In genomic region chr18:57585846-57586242, GRCh38 we compare ENCODE assay signal across 8 cellular contexts. TPM values are rescaled to one million over a fixed set of nuclear protein-coding genes. Genes with fewer than 3 reads are reported as not detected.
DNase-seq lines count a peak whose midpoint lies in the region; ATAC-seq and TF ChIP-seq lines count a peak whose summit lies in the region.

No MANE protein-coding gene starts in this region.

- H3K27me3 ChIP-seq in AG04450 (ENCODE audit: control insufficient read depth, insufficient read depth, low read length): no peaks in the 10 kb centered on the region
- no peaks in the 10 kb centered on the region for H3K27me3 ChIP-seq in SJCRH30

- H3K4me3 Mint-ChIP-seq in osteocyte (ENCODE audit: unreplicated experiment): peak overlapping the region; percentile 81

- ATAC-seq in GM19023 (IDR thresholded peaks at IDR 0.05; ENCODE audit: unreplicated experiment): peak; percentile 4

- H3K27me3 Mint-ChIP-seq in osteocyte (ENCODE audit: unreplicated experiment): no peaks in the 10 kb centered on the region

- H3K27ac Mint-ChIP-seq in osteocyte (ENCODE audit: unreplicated experiment): peak overlapping the region; percentile 74

- H3K9me3 ChIP-seq in AG04450 (ENCODE audit: control insufficient read depth, insufficient read depth, low read length) (no peaks in the 10 kb centered on the region), SJCRH30 (replicated peaks) (no peaks in the 10 kb centered on the region)

- no peaks in the 10 kb centered on the region for H3K36me3 ChIP-seq in SJCRH30

- no peaks in the 10 kb centered on the region for H3K9me3 Mint-ChIP-seq in osteocyte (ENCODE audit: unreplicated experiment)

- CTCF ChIA-PET in AG04450 (lab: Charles Lee): no interaction called here

- POLR2A ChIA-PET in AG04450 (lab: Yijun Ruan, JAX): no interaction called here

- peaks cover 17% of the 10 kb centered on the region for H3K4me1 Mint-ChIP-seq in osteocyte (ENCODE audit: unreplicated experiment)

- peak overlapping the region; percentile 73 for H3K27ac ChIP-seq in AG04450 (ENCODE audit: low read depth, low read length)
- peak overlapping the region; percentile 36; the same call in 1 of the 2 replicates for H3K27ac ChIP-seq in SJCRH30

- 0 out of 2 replicates have a peak, but pooled peaks cover 2% of the 10 kb centered on the region for H3K4me1 ChIP-seq in SJCRH30

- H3K4me3 ChIP-seq in AG04450 (ENCODE audit: low read depth, low read length) (peak overlapping the region; percentile 87), SJCRH30 (peak overlapping the region; percentile 92), epithelial cell of proximal tubule (ENCODE audit: low read depth, low read length) (peak overlapping the region; percentile 75)

- DNase-seq in AG04450 (ENCODE audit: low read depth, low spot score): no peak
- peak in 1 of 2 experiments; percentile 6 for DNase-seq in SJCRH30
- DNase-seq in epithelial cell of proximal tubule (ENCODE audit: low read depth): no peak
- DNase-seq in osteocyte (ENCODE audit: extremely low spot score, unreplicated experiment): no peak
- no peak for DNase-seq in 8988T
- DNase-seq in NOMO-1 (lab: John Stamatoyannopoulos, UW; ENCODE audit: unreplicated experiment in 2 of 2): no peak
- DNase-seq in NCI-H82 treated with DMSO at 0.1 percent for 48 hours (lab: John Stamatoyannopoulos, UW; ENCODE audit: unreplicated experiment): no peak

- no peak for TF ChIP-seq CTCF in AG04450 (IDR thresholded peaks at IDR 0.05; ENCODE audit: low read depth, low read length)
- TF ChIP-seq CTCF in epithelial cell of proximal tubule (conservative IDR thresholded peaks at IDR 0.05; ENCODE audit: low read depth, low read length): no peak
- no peak for TF ChIP-seq CTCF in osteocyte (IDR thresholded peaks at IDR 0.05)

- H3K36me3 Mint-ChIP-seq in osteocyte (ENCODE audit: unreplicated experiment): peaks cover 4% of the 10 kb centered on the region

RNA-seq across cellular contexts. Expression of gene FECH, which starts 0.7 kb away (rescaled TPM):
- 65.3 and 71.7 TPM in 2 replicates for polyA plus RNA-seq in AG04450 (2011; rRNA removed)
- polyA minus RNA-seq in AG04450 (2011; rRNA and poly(A)+ RNA removed): 32.7 and 41.0 TPM in 2 replicates
- 11.8 and 12.6 TPM in 2 replicates for total RNA-seq in SJCRH30 (2014; rRNA removed; shearing (Covaris generic))
- total RNA-seq in epithelial cell of proximal tubule (28.7 and 43.1 TPM in 2 replicates), osteocyte (28.0 and 31.8 TPM in 2 replicates)

RNA-seq across cellular contexts. Expression of gene NARS1, which starts 35.8 kb away (rescaled TPM):
- polyA plus RNA-seq in AG04450 (2011; rRNA removed): 199 and 253 TPM in 2 replicates
- polyA minus RNA-seq in AG04450 (2011; rRNA and poly(A)+ RNA removed): 222 and 234 TPM in 2 replicates
- total RNA-seq in SJCRH30 (2014; rRNA removed; shearing (Covaris generic)): 83.8 and 90.8 TPM in 2 replicates
- total RNA-seq in epithelial cell of proximal tubule: 157 and 199 TPM in 2 replicates
- 130 and 143 TPM in 2 replicates for total RNA-seq in osteocyte
